In genomic region chr15:92818658-92819311, GRCh38 we compare ENCODE assay signal across 8 cellular contexts.
A peak's percentile ranks its signal among the peaks of the same experiment; 100 is the strongest.
DNase-seq lines count a peak whose midpoint lies in the region; ATAC-seq and TF ChIP-seq lines count a peak whose summit lies in the region.

No MANE protein-coding gene starts in this region.

- CTCF ChIA-PET in T-cell (lab: Charles Lee), result interaction anchor here in 1 of 2 donors (3.3 kb wide), 1 partner anchor 9 kb away, joined by 16 read pairs; no protein-coding TSS in a partner anchor

- H3K27ac ChIP-seq in hepatocyte, result peak overlapping the region; percentile 92
- peak overlapping the region; percentile 88 for H3K27ac ChIP-seq in suprapubic skin

- peak overlapping the region; percentile 75 for H3K4me2 ChIP-seq in hepatocyte

- no peak for DNase-seq in activated T-cell treated with anti-CD3 and anti-CD28 coated beads, Interleukin-2, amount 50 U/mL, for 24 hours
- DNase-seq in activated T-cell treated with anti-CD3 and anti-CD28 coated beads, Interleukin-2, amount 50 U/mL, for 48 hours, result no peak
- DNase-seq in T-cell, result no peak
- DNase-seq in hepatocyte (ENCODE audit: low spot score), result no peak
- no peak for DNase-seq in suprapubic skin (ENCODE audit: low spot score in 2 of 2)
- no peak for DNase-seq in KG1 (lab: John Stamatoyannopoulos, UW)

- no peak for TF ChIP-seq POLR2A in suprapubic skin (IDR thresholded peaks at IDR 0.05)

- H3K4me3 ChIP-seq in hepatocyte, result no peak overlapping the region
- H3K4me3 ChIP-seq in suprapubic skin, result peak overlapping the region; percentile 46

- H3K36me3 ChIP-seq in hepatocyte (replicated peaks; ENCODE audit: insufficient read depth, low read depth) (no peaks in the 10 kb centered on the region), suprapubic skin (no peaks in the 10 kb centered on the region)

- TF ChIP-seq CTCF in hepatocyte (IDR thresholded peaks at IDR 0.05; ENCODE audit: poor library complexity) (no peak), suprapubic skin (IDR thresholded peaks at IDR 0.05) (no peak)

- peak overlapping the region; percentile 15 for H2AFZ ChIP-seq in hepatocyte

- H3K36me3 Mint-ChIP-seq in activated T-cell treated with anti-CD3 and anti-CD28 coated beads, Interleukin-2, amount 50 U/mL, for 24 hours (ENCODE audit: low read depth), result no peaks in the 10 kb centered on the region
- no peaks in the 10 kb centered on the region for H3K36me3 Mint-ChIP-seq in T-cell

- TF ChIP-seq EP300 in suprapubic skin (IDR thresholded peaks at IDR 0.05), result no peak

- no peaks in the 10 kb centered on the region for H4K20me1 ChIP-seq in hepatocyte (ENCODE audit: insufficient read depth, poor library complexity, severe bottlenecking)

- WGBS in hepatocyte (ENCODE audit: low lambda C conversion rate, missing lambda C conversion rate), result 42% methylated on average over 16 of the region's 16 CpGs
- 50% methylated on average over 16 of the region's 16 CpGs for WGBS in suprapubic skin

- no peaks in the 10 kb centered on the region for H3K9me2 ChIP-seq in hepatocyte (replicated peaks; ENCODE audit: insufficient read depth)

- peak overlapping the region; percentile 77 for H3K4me3 Mint-ChIP-seq in activated T-cell treated with anti-CD3 and anti-CD28 coated beads, Interleukin-2, amount 50 U/mL, for 24 hours
- peak overlapping the region; percentile 86 to 91 (median 88) for H3K4me3 Mint-ChIP-seq in T-cell

- H3K27me3 ChIP-seq in hepatocyte (no peaks in the 10 kb centered on the region), suprapubic skin (no peaks in the 10 kb centered on the region)

- ATAC-seq in T-cell (replicated peaks in 1 of 4) (no peak), GM21423 (IDR thresholded peaks at IDR 0.05; ENCODE audit: unreplicated experiment) (no peak), HG03460 (IDR thresholded peaks at IDR 0.05; ENCODE audit: unreplicated experiment) (no peak)

- H3K27ac Mint-ChIP-seq in activated T-cell treated with anti-CD3 and anti-CD28 coated beads, Interleukin-2, amount 50 U/mL, for 24 hours, result peak overlapping the region; percentile 93
- H3K27ac Mint-ChIP-seq in T-cell, result peak overlapping the region; percentile 89 to 94

- peaks cover 70% of the 10 kb centered on the region for H3K4me1 Mint-ChIP-seq in activated T-cell treated with anti-CD3 and anti-CD28 coated beads, Interleukin-2, amount 50 U/mL, for 24 hours (ENCODE audit: low read depth)
- H3K4me1 Mint-ChIP-seq in T-cell, result peaks cover 63 to 73% (median 66%) of the 10 kb centered on the region in 3 donors

- H3K79me2 ChIP-seq in hepatocyte, result no peaks in the 10 kb centered on the region

- H3K9me3 Mint-ChIP-seq in activated T-cell treated with anti-CD3 and anti-CD28 coated beads, Interleukin-2, amount 50 U/mL, for 24 hours, result no peaks in the 10 kb centered on the region
- no peaks in the 10 kb centered on the region for H3K9me3 Mint-ChIP-seq in T-cell

- H3K4me1 ChIP-seq in hepatocyte (ENCODE audit: insufficient read depth) (peaks cover 44% of the 10 kb centered on the region), suprapubic skin (peaks cover 47% of the 10 kb centered on the region)

- no peaks in the 10 kb centered on the region for H3K9me3 ChIP-seq in hepatocyte (ENCODE audit: low read depth)
- no peaks in the 10 kb centered on the region for H3K9me3 ChIP-seq in suprapubic skin

- POLR2A ChIA-PET in T-cell (lab: Charles Lee), result interaction anchor here (0.6 to 4.4 kb wide), 11 partner anchors 9 to 83 kb away, joined by 3 to 47 read pairs (median 6); no protein-coding TSS in a partner anchor

- H3K27me3 Mint-ChIP-seq in activated T-cell treated with anti-CD3 and anti-CD28 coated beads, Interleukin-2, amount 50 U/mL, for 24 hours, result no peaks in the 10 kb centered on the region
- H3K27me3 Mint-ChIP-seq in T-cell, result no peaks in the 10 kb centered on the region
